ENCODE assay signal across 8 cellular contexts in genomic region chr22:44497218-44497903, GRCh38. TPM values are rescaled to one million over a fixed set of nuclear protein-coding genes. Genes with fewer than 3 reads are reported as not detected.
A peak's percentile ranks its signal among the peaks of the same experiment; 100 is the strongest.
DNase-seq lines count a peak whose midpoint lies in the region; TF ChIP-seq lines count a peak whose summit lies in the region.

No MANE protein-coding gene starts in this region.

- TF ChIP-seq CTCF in colonic mucosa (IDR thresholded peaks at IDR 0.05) (no peak), type B pancreatic cell (conservative IDR thresholded peaks at IDR 0.05) (no peak)

- DNase-seq in Caki2 (ENCODE audit: low read depth) = peak; percentile 24
- peak; percentile 46 for DNase-seq in NCI-H2196 (lab: John Stamatoyannopoulos, UW; ENCODE audit: unreplicated experiment)
- no peak for DNase-seq in colonic mucosa
- DNase-seq in lung microvascular endothelial cell (ENCODE audit: low read depth in 2 of 2) = peak; percentile 14 to 23
- DNase-seq in type B pancreatic cell (ENCODE audit: extremely low spot score, unreplicated experiment) = no peak
- DNase-seq in NCI-H1092 treated with DMSO at 0.1 percent for 48 hours (lab: John Stamatoyannopoulos, UW) = no peak
- DNase-seq in NCI-H2227 treated with DMSO at 0.1 percent for 48 hours (lab: John Stamatoyannopoulos, UW) = no peak
- DNase-seq in NCI-H2171 (lab: John Stamatoyannopoulos, UW) = no peak

- peaks cover 9% of the 10 kb centered on the region for H3K4me1 Mint-ChIP-seq in type B pancreatic cell (ENCODE audit: unreplicated experiment)

- H3K27ac ChIP-seq in colonic mucosa = peak overlapping the region; percentile 72

- H3K27me3 Mint-ChIP-seq in type B pancreatic cell = no peaks in the 10 kb centered on the region

- H3K27ac Mint-ChIP-seq in type B pancreatic cell = peak overlapping the region; percentile 88

- H3K9me3 ChIP-seq in colonic mucosa = no peaks in the 10 kb centered on the region

- H3K36me3 ChIP-seq in colonic mucosa = no peaks in the 10 kb centered on the region

- H3K9ac ChIP-seq in colonic mucosa (ENCODE audit: low read depth in 2 of 2, low read length in 2 of 2) = peak overlapping the region; percentile 81 to 94

- intact Hi-C loops in colonic mucosa (cut with DNase I) = no loop called here

- no peaks in the 10 kb centered on the region for H3K4me1 ChIP-seq in colonic mucosa

- H3K27me3 ChIP-seq in colonic mucosa = no peaks in the 10 kb centered on the region

- in situ Hi-C loops in Caki2 (cut with HindIII; ENCODE audit: low pct_unique_long_range_greater_than_20kb, low sequenced_read_pairs) = no loop called here

- H3K9me3 Mint-ChIP-seq in type B pancreatic cell = peaks cover 12% of the 10 kb centered on the region

- peak overlapping the region; percentile 87 for H3K4me3 ChIP-seq in colonic mucosa

- H3K4me3 Mint-ChIP-seq in type B pancreatic cell = peak overlapping the region; percentile 89

- H3K36me3 Mint-ChIP-seq in type B pancreatic cell = peaks cover 33% of the 10 kb centered on the region

RNA-seq across cellular contexts. Expression of gene RTL6, which starts 0.7 kb away (rescaled TPM):
- total RNA-seq in Caki2 (2014; rRNA removed; shearing (Covaris generic); ENCODE audit: low replicate concordance) = 24.6 and 28.0 TPM in 2 replicates
- total RNA-seq in colonic mucosa (10 to 100 TPM; 20.2 to 23.8 TPM), lung microvascular endothelial cell (9.6 and 13.7 TPM in 2 replicates), type B pancreatic cell (ENCODE audit: low replicate concordance) (43.6 and 44.6 TPM in 2 replicates)

Comparison
In these comparisons a context has a peak if more than half of its experiments do, and no peak if none do; other contexts are left out.
1. DNase-seq: peak in Caki2 (single experiment), NCI-H2196 (single experiment) and lung microvascular endothelial cell (2 of 2); none in colonic mucosa (single experiment), type B pancreatic cell (single experiment), NCI-H1092 treated with DMSO at 0.1 percent for 48 hours (single experiment), NCI-H2227 treated with DMSO at 0.1 percent for 48 hours (single experiment) and NCI-H2171 (single experiment).